In the genomic region with DNA sequence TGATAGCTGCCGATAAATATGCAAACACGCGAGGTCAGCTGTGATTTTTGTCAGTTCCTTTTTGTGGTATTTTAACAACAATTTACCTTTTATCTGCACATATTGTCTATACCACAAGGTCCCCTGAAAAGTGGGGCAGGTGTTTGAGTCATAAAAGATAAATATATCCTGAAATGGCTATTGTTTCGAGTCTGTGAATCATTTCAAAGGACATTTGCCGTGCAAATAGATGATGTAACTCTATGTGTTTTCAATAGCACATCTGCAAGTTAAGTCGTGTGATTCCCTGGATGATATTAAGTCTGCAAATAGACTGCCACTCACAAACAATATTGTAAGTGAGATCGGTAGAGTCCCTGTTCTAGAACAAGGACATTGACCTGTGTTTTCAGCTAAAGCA, we compare ENCODE assay signal across 20 cellular contexts.
DNase-seq lines count a peak whose midpoint lies in the region; ATAC-seq and TF ChIP-seq lines count a peak whose summit lies in the region.
"Had no signal": no experiment of that assay in that cellular context is flagged by ENCODE, and none has a peak within 500 bp of the region (broad histone marks: within the 10 kb centered on the region; RNA-seq: fewer than 3 reads in every experiment).

No MANE protein-coding gene starts in this region.

- no peak overlapping the region for H3K9ac ChIP-seq in liver (ENCODE audit: low read depth in 1 of 2, low read length in 2 of 2)

- H3K9me3 Mint-ChIP-seq in activated naive CD8-positive, alpha-beta T cell treated with anti-CD3 and anti-CD28 coated beads for 36 hours = peaks cover 11% of the 10 kb centered on the region

- H3K4me1 ChIP-seq in liver (ENCODE audit: control insufficient read depth in 4 of 4, insufficient read depth in 4 of 4, low read length in 3 of 4) = no peaks in the 10 kb centered on the region
- H3K4me1 ChIP-seq: heart right ventricle, upper lobe of right lung had no signal

- 44% methylated on average over 7 of the region's 7 CpGs for WGBS in liver

- TF ChIP-seq CTCF in liver (IDR thresholded peaks at IDR 0.05; ENCODE audit: low read depth, low read length, missing input control) = no peak

- H3K4me3 ChIP-seq in liver (ENCODE audit: low read depth in 1 of 3, low read length in 3 of 3) = no peak overlapping the region
- H3K4me3 ChIP-seq: heart right ventricle, upper lobe of right lung had no signal

- H3K9me3 ChIP-seq in liver (ENCODE audit: control insufficient read depth in 4 of 4, low read length in 3 of 4) = peaks cover 0 to 3% (median 1%) of the 10 kb centered on the region in 4 donors
- H3K9me3 ChIP-seq: upper lobe of right lung had no signal

- H3K36me3 ChIP-seq in liver (ENCODE audit: control insufficient read depth in 4 of 4, insufficient read depth in 3 of 4, low read depth in 1 of 4, low read length in 3 of 4) = no peaks in the 10 kb centered on the region
- H3K36me3 ChIP-seq: heart right ventricle, upper lobe of right lung had no signal

- no peak overlapping the region for H3K27ac Mint-ChIP-seq in activated naive CD8-positive, alpha-beta T cell treated with anti-CD3 and anti-CD28 coated beads for 36 hours
- H3K27ac Mint-ChIP-seq: activated CD4-positive, alpha-beta memory T cell treated with anti-CD3 and anti-CD28 coated beads, Interleukin-2, amount 10 ng/mL, durations not matched to agents 7 days and 5 days; endodermal cell; nephron; stimulated activated effector memory CD8-positive, alpha-beta T cell treated with anti-CD3 and anti-CD28 coated beads, Interleukin-12 subunit alpha, Interleukin-12 subunit beta, amount 100 ng/mL, for 72 hours had no signal

- H3K27me3 Mint-ChIP-seq in activated naive CD8-positive, alpha-beta T cell treated with anti-CD3 and anti-CD28 coated beads for 36 hours = peaks cover 10% of the 10 kb centered on the region

- H3K27me3 ChIP-seq in liver (ENCODE audit: control insufficient read depth in 4 of 4, insufficient read depth in 4 of 4, low read length in 3 of 4) = no peaks in the 10 kb centered on the region
- H3K27me3 ChIP-seq: heart right ventricle, upper lobe of right lung had no signal

- H3K27ac ChIP-seq in liver (ENCODE audit: low read depth in 1 of 2, low read length in 2 of 2) = no peak overlapping the region
- H3K27ac ChIP-seq: heart right ventricle, upper lobe of right lung had no signal

- H3K4me1 Mint-ChIP-seq in activated naive CD8-positive, alpha-beta T cell treated with anti-CD3 and anti-CD28 coated beads for 36 hours = no peaks in the 10 kb centered on the region
- H3K4me1 Mint-ChIP-seq: activated CD4-positive, alpha-beta memory T cell treated with anti-CD3 and anti-CD28 coated beads, Interleukin-2, amount 10 ng/mL, durations not matched to agents 7 days and 5 days; endodermal cell; stimulated activated effector memory CD8-positive, alpha-beta T cell treated with anti-CD3 and anti-CD28 coated beads, Interleukin-12 subunit alpha, Interleukin-12 subunit beta, amount 100 ng/mL, for 72 hours had no signal

- ATAC-seq in GM18867 (IDR thresholded peaks at IDR 0.05; ENCODE audit: unreplicated experiment) (no peak), HG03439 (IDR thresholded peaks at IDR 0.05; ENCODE audit: unreplicated experiment) (no peak)
- ATAC-seq: heart right ventricle; right cardiac atrium; Right ventricle myocardium inferior; stimulated activated effector memory CD8-positive, alpha-beta T cell treated with anti-CD3 and anti-CD28 coated beads, Interleukin-12 subunit alpha, Interleukin-12 subunit beta, amount 100 ng/mL, for 72 hours; upper lobe of right lung had no signal

- DNase-seq in DMS53 treated with DMSO at 0.1 percent for 48 hours (lab: John Stamatoyannopoulos, UW; ENCODE audit: unreplicated experiment) (peak; percentile 100), NCI-H2029 treated with DMSO at 0.1 percent for 48 hours (lab: John Stamatoyannopoulos, UW) (peak; percentile 47), SW480 (ENCODE audit: low spot score) (peak; percentile 91)
- no peak for DNase-seq in activated naive CD8-positive, alpha-beta T cell treated with anti-CD3 and anti-CD28 coated beads for 36 hours
- DNase-seq in activated CD4-positive, CD25-positive, alpha-beta regulatory T cell (lab: John Stamatoyannopoulos, UW) = no peak
- DNase-seq: activated CD4-positive, alpha-beta memory T cell treated with anti-CD3 and anti-CD28 coated beads, Interleukin-2, amount 10 ng/mL, durations not matched to agents 7 days and 5 days; activated gamma-delta T cell treated with Interleukin-2 at 50 U/mL for 16 hours; endodermal cell; heart right ventricle; KG1; NCI-H524; right cardiac atrium; stimulated activated CD4-positive, alpha-beta T cell treated with anti-CD3 and anti-CD28 coated beads, Interleukin-4, amount 100 ng/mL, for 24 hours; upper lobe of right lung had no signal

- H3K36me3 Mint-ChIP-seq in activated naive CD8-positive, alpha-beta T cell treated with anti-CD3 and anti-CD28 coated beads for 36 hours = no peaks in the 10 kb centered on the region
- H3K36me3 Mint-ChIP-seq: stimulated activated effector memory CD8-positive, alpha-beta T cell treated with anti-CD3 and anti-CD28 coated beads, Interleukin-12 subunit alpha, Interleukin-12 subunit beta, amount 100 ng/mL, for 72 hours had no signal

- H3K4me3 Mint-ChIP-seq in activated naive CD8-positive, alpha-beta T cell treated with anti-CD3 and anti-CD28 coated beads for 36 hours = no peak overlapping the region
- H3K4me3 Mint-ChIP-seq: activated CD4-positive, alpha-beta memory T cell treated with anti-CD3 and anti-CD28 coated beads, Interleukin-2, amount 10 ng/mL, durations not matched to agents 7 days and 5 days; endodermal cell; nephron; stimulated activated effector memory CD8-positive, alpha-beta T cell treated with anti-CD3 and anti-CD28 coated beads, Interleukin-12 subunit alpha, Interleukin-12 subunit beta, amount 100 ng/mL, for 72 hours had no signal

- TF ChIP-seq RAD21 in liver (IDR thresholded peaks at IDR 0.05) = no peak

TF ChIP-seq in liver, 16 proteins besides CTCF, POLR2A, EP300 and RAD21:
- peak; percentile 20 to 32 for TF ChIP-seq RXRA (IDR thresholded peaks at IDR 0.05)
- TF ChIP-seq HNF4A (conservative IDR thresholded peaks at IDR 0.05) = peak in 1 of 2 donors; percentile 8
- no peak for TF ChIP-seq EGR1 (IDR thresholded peaks at IDR 0.05; ENCODE audit: low read depth in 2 of 2)
TF ChIP-seq in liver: peak in this region for 2.

Comparison
In these comparisons a context has a peak if more than half of its experiments do, and no peak if none do; other contexts are left out.
1. DNase-seq: peak in DMS53 treated with DMSO at 0.1 percent for 48 hours (single experiment), NCI-H2029 treated with DMSO at 0.1 percent for 48 hours (single experiment) and SW480 (single experiment); none in activated naive CD8-positive, alpha-beta T cell treated with anti-CD3 and anti-CD28 coated beads for 36 hours (single experiment) and activated CD4-positive, CD25-positive, alpha-beta regulatory T cell (0 of 4).